In the genomic region with DNA sequence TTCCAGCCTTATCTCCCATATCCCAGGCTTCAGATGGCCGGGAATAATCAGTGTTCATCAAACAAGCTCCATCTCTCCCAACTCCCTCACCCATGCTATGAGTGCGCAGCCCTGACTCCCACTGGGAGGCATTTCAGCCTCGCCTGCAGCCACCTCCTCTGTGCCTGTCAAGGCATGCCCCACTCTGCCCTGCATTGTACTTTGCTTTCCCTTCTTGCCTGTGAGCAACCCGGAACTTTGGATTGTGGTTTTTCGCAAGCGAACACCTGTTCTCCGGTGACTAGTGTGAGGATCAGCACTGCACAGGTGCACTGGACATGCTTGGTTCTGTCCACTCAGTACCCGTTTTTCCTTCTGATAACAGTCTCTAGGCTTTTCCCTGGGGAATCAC, we compare ENCODE assay signal across 1 cellular context.
TF ChIP-seq lines count a peak whose summit lies in the region.

No MANE protein-coding gene starts in this region.

TF ChIP-seq in HepG2, 621 proteins besides CTCF, POLR2A, EP300 and RAD21 (continued from another document and continues in another):
- TF ChIP-seq ZBTB40 (IDR thresholded peaks at IDR 0.05) = no peak
- TF ChIP-seq ZBTB40 (CRISPR knock-in tag; IDR thresholded peaks at IDR 0.05) = peak; percentile 32; the same call in 1 of the 2 replicates
- peak; percentile 67 for TF ChIP-seq ZNF687 (CRISPR knock-in tag; IDR thresholded peaks at IDR 0.05)
- TF ChIP-seq ZNF574 (CRISPR knock-in tag; IDR thresholded peaks at IDR 0.05) = peak; percentile 45; the same call in 1 of the 2 replicates
- TF ChIP-seq ZNF354B (CRISPR knock-in tag; IDR thresholded peaks at IDR 0.05) = no peak
- no peak for TF ChIP-seq HMGXB4 (CRISPR knock-in tag; IDR thresholded peaks at IDR 0.05; ENCODE audit: borderline replicate concordance in 1 of 2, low read depth in 1 of 2)
- TF ChIP-seq GPBP1L1 (CRISPR knock-in tag; IDR thresholded peaks at IDR 0.05) = no peak
- TF ChIP-seq CENPX (CRISPR knock-in tag; IDR thresholded peaks at IDR 0.05) = no peak
- no peak for TF ChIP-seq ARID2 (CRISPR knock-in tag; IDR thresholded peaks at IDR 0.05; ENCODE audit: borderline replicate concordance)
- TF ChIP-seq MTA1 (CRISPR knock-in tag; IDR thresholded peaks at IDR 0.05; ENCODE audit: borderline replicate concordance) = 0 out of 2 replicates have a peak, but pooled peaks have one; percentile 27
- TF ChIP-seq SMARCE1 (IDR thresholded peaks at IDR 0.05; ENCODE audit: borderline replicate concordance) = no peak
- no peak for TF ChIP-seq NCOA1 (CRISPR knock-in tag; IDR thresholded peaks at IDR 0.05)
- TF ChIP-seq ZNF768 (CRISPR knock-in tag; IDR thresholded peaks at IDR 0.05) = peak; percentile 31; the same call in 1 of the 2 replicates
- TF ChIP-seq, protein P1, sequence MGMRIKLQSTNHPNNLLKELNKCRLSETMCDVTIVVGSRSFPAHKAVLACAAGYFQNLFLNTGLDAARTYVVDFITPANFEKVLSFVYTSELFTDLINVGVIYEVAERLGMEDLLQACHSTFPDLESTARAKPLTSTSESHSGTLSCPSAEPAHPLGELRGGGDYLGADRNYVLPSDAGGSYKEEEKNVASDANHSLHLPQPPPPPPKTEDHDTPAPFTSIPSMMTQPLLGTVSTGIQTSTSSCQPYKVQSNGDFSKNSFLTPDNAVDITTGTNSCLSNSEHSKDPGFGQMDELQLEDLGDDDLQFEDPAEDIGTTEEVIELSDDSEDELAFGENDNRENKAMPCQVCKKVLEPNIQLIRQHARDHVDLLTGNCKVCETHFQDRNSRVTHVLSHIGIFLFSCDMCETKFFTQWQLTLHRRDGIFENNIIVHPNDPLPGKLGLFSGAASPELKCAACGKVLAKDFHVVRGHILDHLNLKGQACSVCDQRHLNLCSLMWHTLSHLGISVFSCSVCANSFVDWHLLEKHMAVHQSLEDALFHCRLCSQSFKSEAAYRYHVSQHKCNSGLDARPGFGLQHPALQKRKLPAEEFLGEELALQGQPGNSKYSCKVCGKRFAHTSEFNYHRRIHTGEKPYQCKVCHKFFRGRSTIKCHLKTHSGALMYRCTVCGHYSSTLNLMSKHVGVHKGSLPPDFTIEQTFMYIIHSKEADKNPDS (CRISPR knock-in tag; IDR thresholded peaks at IDR 0.05) = no peak
- no peak for TF ChIP-seq ZMYM2 (CRISPR knock-in tag; IDR thresholded peaks at IDR 0.05)
- TF ChIP-seq, protein P2, sequence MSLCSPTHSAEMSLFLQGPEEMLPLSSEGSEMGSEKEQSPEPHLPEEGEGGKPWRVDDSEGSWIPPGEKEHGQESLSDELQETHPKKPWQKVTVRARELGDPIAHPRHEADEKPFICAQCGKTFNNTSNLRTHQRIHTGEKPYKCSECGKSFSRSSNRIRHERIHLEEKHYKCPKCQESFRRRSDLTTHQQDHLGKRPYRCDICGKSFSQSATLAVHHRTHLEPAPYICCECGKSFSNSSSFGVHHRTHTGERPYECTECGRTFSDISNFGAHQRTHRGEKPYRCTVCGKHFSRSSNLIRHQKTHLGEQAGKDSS (CRISPR knock-in tag; IDR thresholded peaks at IDR 0.05; ENCODE audit: borderline replicate concordance, low read depth) = 0 out of 2 replicates have a peak, but pooled peaks have one; percentile 30
- no peak for TF ChIP-seq XBP1 (CRISPR knock-in tag; IDR thresholded peaks at IDR 0.05)
- TF ChIP-seq ZNF414 (CRISPR knock-in tag; IDR thresholded peaks at IDR 0.05) = no peak
- no peak for TF ChIP-seq ZNF704 (CRISPR knock-in tag; IDR thresholded peaks at IDR 0.05; ENCODE audit: borderline replicate concordance)
- TF ChIP-seq IKZF4 (CRISPR knock-in tag; IDR thresholded peaks at IDR 0.05; ENCODE audit: borderline replicate concordance, low read depth, not compliant biosample characterization) = no peak
- peak; percentile 84 for TF ChIP-seq ELF3 (CRISPR knock-in tag; IDR thresholded peaks at IDR 0.05)
- no peak for TF ChIP-seq SOX13 (IDR thresholded peaks at IDR 0.05)
- TF ChIP-seq SOX13 (CRISPR knock-in tag; conservative IDR thresholded peaks at IDR 0.05 in 1 of 2, IDR thresholded peaks at IDR 0.05 in 1 of 2) = 0 out of 4 replicates have a peak, but pooled peaks of 1 of the 2 experiments have one; percentile 18
